ENCODE assay signal across 8 cellular contexts in the genomic region with DNA sequence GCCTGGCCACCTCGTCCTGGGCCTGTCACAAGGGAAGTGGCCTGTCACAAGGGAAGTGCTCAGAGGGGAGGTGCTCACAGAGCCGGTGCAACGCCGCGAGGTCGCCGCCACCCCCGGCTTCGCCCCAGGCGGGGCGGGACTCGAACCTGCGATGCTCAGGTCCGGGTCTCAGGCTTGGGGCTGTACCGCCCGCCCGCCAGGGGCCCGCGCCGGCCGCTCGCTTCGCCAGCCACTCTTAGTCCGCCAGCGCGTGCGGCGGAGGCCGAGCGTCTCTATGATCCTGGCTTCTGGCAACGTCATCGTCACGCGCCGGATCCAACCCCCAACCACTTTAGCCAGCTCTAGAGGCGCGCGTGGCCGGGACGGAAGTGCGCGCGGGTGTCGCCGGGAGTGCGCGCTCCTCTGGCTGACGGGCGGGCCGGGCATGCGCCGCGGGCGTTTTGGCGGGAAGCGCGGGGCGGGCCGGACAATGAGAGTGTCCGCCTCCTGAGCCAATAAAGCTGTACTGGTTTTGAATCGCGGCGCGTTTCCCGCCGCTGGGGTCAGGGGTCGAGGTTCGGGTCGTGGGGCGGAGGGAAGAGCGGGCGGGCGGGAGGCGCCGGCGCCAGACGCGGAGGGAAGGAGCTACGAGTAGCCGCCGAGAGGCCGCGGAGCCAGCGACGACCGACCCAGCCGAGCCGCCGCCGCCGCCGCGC. TPM values are rescaled to one million over a fixed set of nuclear protein-coding genes. Genes with fewer than 3 reads are reported as not detected.
DNase-seq lines count a peak whose midpoint lies in the region; ATAC-seq and TF ChIP-seq lines count a peak whose summit lies in the region.

TSS of gene TRMT2A (minus strand) at position 276 of the 695 bp plus-strand sequence. CDS start 320 bp downstream, outside the sequence.

- H3K36me3 ChIP-seq in esophagus muscularis mucosa, result peaks cover 28 to 73% (median 66%) of the 10 kb centered on the region in 4 donors

- ATAC-seq in GM21717 (IDR thresholded peaks at IDR 0.05; ENCODE audit: unreplicated experiment), result peak; percentile 50
- peak; percentile 79 to 81 for ATAC-seq in activated T-cell treated with anti-CD3 and anti-CD28 coated beads, Interleukin-2, amount 50 U/mL, for 4 hours

- peak within 1 kb of the TSS; percentile 91 for H3K4me3 Mint-ChIP-seq in activated T-cell treated with anti-CD3 and anti-CD28 coated beads, Interleukin-2, amount 50 U/mL, for 4 hours

- H3K9me3 ChIP-seq in esophagus muscularis mucosa, result no peaks in the 10 kb centered on the region

- 0% methylated on average over 6 of the region's 93 CpGs for WGBS in esophagus muscularis mucosa

- TF ChIP-seq POLR2A in esophagus muscularis mucosa (IDR thresholded peaks at IDR 0.05; ENCODE audit: low read depth), result peak; percentile 30

- peak within 1 kb of the TSS; percentile 80 to 91 (median 86) for H3K4me3 ChIP-seq in esophagus muscularis mucosa

- H3K27me3 ChIP-seq in esophagus muscularis mucosa, result no peaks in the 10 kb centered on the region

- H3K4me1 Mint-ChIP-seq in activated T-cell treated with anti-CD3 and anti-CD28 coated beads, Interleukin-2, amount 50 U/mL, for 4 hours (ENCODE audit: low read depth), result peaks cover 36% of the 10 kb centered on the region

- intact Hi-C loops in esophagus muscularis mucosa (cut with DNase I), result no loop called here

- peak within 1 kb of the TSS; percentile 85 to 91 (median 88) for H3K27ac ChIP-seq in esophagus muscularis mucosa (replicated peaks in 1 of 4)

- peaks cover 32 to 70% (median 54%) of the 10 kb centered on the region in 4 donors for H3K4me1 ChIP-seq in esophagus muscularis mucosa

- no peak for TF ChIP-seq EP300 in esophagus muscularis mucosa (IDR thresholded peaks at IDR 0.05)

- peak; percentile 93 for DNase-seq in DMS53 (lab: John Stamatoyannopoulos, UW)
- DNase-seq in KG1 (lab: John Stamatoyannopoulos, UW), result peak; percentile 97
- DNase-seq in activated T-cell treated with anti-CD3 and anti-CD28 coated beads, Interleukin-2, amount 50 U/mL, for 4 hours, result peak; percentile 95
- DNase-seq in esophagus muscularis mucosa (ENCODE audit: extremely low spot score), result peak; percentile 100
- DNase-seq in myocyte (ENCODE audit: low read depth), result peak; percentile 99
- peak; percentile 95 to 97 for DNase-seq in stimulated activated CD8-positive, alpha-beta memory T cell treated with anti-CD3 and anti-CD28 coated beads, Interleukin-7, amount 100 ng/mL, for 48 hours (ENCODE audit: extremely low read depth in 1 of 2, low read depth in 1 of 2)

- no peaks in the 10 kb centered on the region for H3K27me3 Mint-ChIP-seq in activated T-cell treated with anti-CD3 and anti-CD28 coated beads, Interleukin-2, amount 50 U/mL, for 4 hours (ENCODE audit: low read depth)

- peak in 2 of 3 experiments; percentile 7 to 26 for TF ChIP-seq CTCF in esophagus muscularis mucosa (IDR thresholded peaks at IDR 0.05)

- peaks cover 18% of the 10 kb centered on the region for H3K36me3 Mint-ChIP-seq in activated T-cell treated with anti-CD3 and anti-CD28 coated beads, Interleukin-2, amount 50 U/mL, for 4 hours (ENCODE audit: insufficient read depth)

- no peaks in the 10 kb centered on the region for H3K9me3 Mint-ChIP-seq in activated T-cell treated with anti-CD3 and anti-CD28 coated beads, Interleukin-2, amount 50 U/mL, for 4 hours

TF ChIP-seq in PFSK-1, 5 proteins besides CTCF, POLR2A, EP300 and RAD21:
- no peak; the same call in 1 of the 2 replicates for TF ChIP-seq POLR2AphosphoS5 (IDR thresholded peaks at IDR 0.05; ENCODE audit: low read depth, low read length)
- TF ChIP-seq FOXP2 (optimal IDR thresholded peaks at IDR 0.05; ENCODE audit: borderline replicate concordance, extremely low read depth, extremely low read length, insufficient read depth), result peak; percentile 25
- TF ChIP-seq, protein P1, sequence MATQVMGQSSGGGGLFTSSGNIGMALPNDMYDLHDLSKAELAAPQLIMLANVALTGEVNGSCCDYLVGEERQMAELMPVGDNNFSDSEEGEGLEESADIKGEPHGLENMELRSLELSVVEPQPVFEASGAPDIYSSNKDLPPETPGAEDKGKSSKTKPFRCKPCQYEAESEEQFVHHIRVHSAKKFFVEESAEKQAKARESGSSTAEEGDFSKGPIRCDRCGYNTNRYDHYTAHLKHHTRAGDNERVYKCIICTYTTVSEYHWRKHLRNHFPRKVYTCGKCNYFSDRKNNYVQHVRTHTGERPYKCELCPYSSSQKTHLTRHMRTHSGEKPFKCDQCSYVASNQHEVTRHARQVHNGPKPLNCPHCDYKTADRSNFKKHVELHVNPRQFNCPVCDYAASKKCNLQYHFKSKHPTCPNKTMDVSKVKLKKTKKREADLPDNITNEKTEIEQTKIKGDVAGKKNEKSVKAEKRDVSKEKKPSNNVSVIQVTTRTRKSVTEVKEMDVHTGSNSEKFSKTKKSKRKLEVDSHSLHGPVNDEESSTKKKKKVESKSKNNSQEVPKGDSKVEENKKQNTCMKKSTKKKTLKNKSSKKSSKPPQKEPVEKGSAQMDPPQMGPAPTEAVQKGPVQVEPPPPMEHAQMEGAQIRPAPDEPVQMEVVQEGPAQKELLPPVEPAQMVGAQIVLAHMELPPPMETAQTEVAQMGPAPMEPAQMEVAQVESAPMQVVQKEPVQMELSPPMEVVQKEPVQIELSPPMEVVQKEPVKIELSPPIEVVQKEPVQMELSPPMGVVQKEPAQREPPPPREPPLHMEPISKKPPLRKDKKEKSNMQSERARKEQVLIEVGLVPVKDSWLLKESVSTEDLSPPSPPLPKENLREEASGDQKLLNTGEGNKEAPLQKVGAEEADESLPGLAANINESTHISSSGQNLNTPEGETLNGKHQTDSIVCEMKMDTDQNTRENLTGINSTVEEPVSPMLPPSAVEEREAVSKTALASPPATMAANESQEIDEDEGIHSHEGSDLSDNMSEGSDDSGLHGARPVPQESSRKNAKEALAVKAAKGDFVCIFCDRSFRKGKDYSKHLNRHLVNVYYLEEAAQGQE (IDR thresholded peaks at IDR 0.05; ENCODE audit: insufficient read depth in 1 of 2, low read depth in 2 of 2, low read length in 2 of 2), result peak in 1 of 2 experiments; percentile 22; a peak in 2 of 4 replicates
- peak; percentile 48; the same call in 1 of the 2 replicates for TF ChIP-seq TAF1 (IDR thresholded peaks at IDR 0.05; ENCODE audit: borderline replicate concordance, insufficient read depth, low read length)
- peak; percentile 60; the same call in 1 of the 2 replicates for TF ChIP-seq SIN3A (IDR thresholded peaks at IDR 0.05; ENCODE audit: borderline replicate concordance, insufficient read depth, low read length)

RNA-seq across cellular contexts. Expression of gene TRMT2A, which starts in this region (rescaled TPM):
- 132 TPM for polyA plus RNA-seq in PFSK-1 (2012; ENCODE audit: insufficient read length, low read depth)
- total RNA-seq in activated T-cell treated with anti-CD3 and anti-CD28 coated beads, Interleukin-2, amount 50 U/mL, for 4 hours, result 100 to 1,000 TPM; 143 to 161 (median 146) TPM
- total RNA-seq in esophagus muscularis mucosa, result 10 to 100 TPM; 34.0 to 36.7 (median 35.0) TPM
- total RNA-seq in myocyte, result 62.7 and 79.7 TPM in 2 replicates
- 55.5 TPM for polyA plus RNA-seq in myocyte (2012)

Comparison
In these comparisons a context has a peak if more than half of its experiments do, and no peak if none do; other contexts are left out.
1. Peak in every context shown above with its lines: DNase-seq, ATAC-seq, H3K4me3 ChIP-seq and H3K27ac ChIP-seq.